In genomic region chr5:84715686-84716085, GRCh38 we compare ENCODE assay signal across 1 cellular context.
TF ChIP-seq lines count a peak whose summit lies in the region.

No MANE protein-coding gene starts in this region.

TF ChIP-seq in GM23338, 12 proteins besides CTCF, POLR2A, EP300 and RAD21 (continued from another document):
- TF ChIP-seq ZNF462 (CRISPR knock-in tag; IDR thresholded peaks at IDR 0.05) (no peak), ETS1 (IDR thresholded peaks at IDR 0.05) (no peak)
